ENCODE assay signal across 15 cellular contexts in genomic region chr14:64601571-64601970, GRCh38. TPM values are rescaled to one million over a fixed set of nuclear protein-coding genes. Genes with fewer than 3 reads are reported as not detected.
"Had no signal": no experiment of that assay in that cellular context is flagged by ENCODE, and none has a peak within 500 bp of the region (broad histone marks: within the 10 kb centered on the region; RNA-seq: fewer than 3 reads in every experiment).

No MANE protein-coding gene starts in this region.

- H3K9me3 ChIP-seq: breast epithelium, suprapubic skin, upper lobe of right lung had no signal

- DNase-seq: activated CD4-positive, alpha-beta T cell treated with anti-CD3 and anti-CD28 coated beads, Interleukin-2, amount 10 ng/mL, durations not matched to agents 7 days and 5 days; activated CD4-positive, CD25-positive, alpha-beta regulatory T cell; activated naive CD4-positive, alpha-beta T cell treated with anti-CD3 and anti-CD28 coated beads, Interleukin-2, amount 50 U/mL, for 16 hours; hypothalamus; left cardiac atrium; naive thymus-derived CD4-positive, alpha-beta T cell; posterior cingulate gyrus; stimulated activated CD4-positive, alpha-beta T cell treated with anti-CD3 and anti-CD28 coated beads, Interleukin-12 subunit alpha, Interleukin-12 subunit beta, amount 100 ng/mL, for 4 hours; stimulated activated naive CD4-positive, alpha-beta T cell treated with Interleukin-2 at 50 U/mL for 16 hours; upper lobe of right lung had no signal

- ATAC-seq: naive thymus-derived CD4-positive, alpha-beta T cell; sciatic nerve; upper lobe of right lung had no signal

- H3K27ac Mint-ChIP-seq: activated CD4-positive, alpha-beta T cell treated with anti-CD3 and anti-CD28 coated beads, Interleukin-2, amount 10 ng/mL, durations not matched to agents 7 days and 5 days; activated T-helper 2 cell treated with anti-CD3 and anti-CD28 coated beads, Interferon-gamma antibody, Interleukin-2, Interleukin-4, amounts not matched to agents 10 μg/mL and 5 μg/mL and 100 μg/mL, durations not matched to agents 14 hours and 24 hours and 36 hours; naive thymus-derived CD4-positive, alpha-beta T cell; T-helper 1 cell treated with Interleukin-12 subunit alpha and Interleukin-12 subunit beta and Interleukin-4 antibody, amounts not matched to agents 30 μg/mL and 1 μg/mL, for 36 hours had no signal

- H3K36me3 Mint-ChIP-seq: naive thymus-derived CD4-positive, alpha-beta T cell had no signal

- H3K27ac ChIP-seq: breast epithelium, suprapubic skin, upper lobe of right lung had no signal

- H3K4me3 ChIP-seq: suprapubic skin, upper lobe of right lung had no signal

- H3K4me3 Mint-ChIP-seq: activated CD4-positive, alpha-beta T cell treated with anti-CD3 and anti-CD28 coated beads, Interleukin-2, amount 10 ng/mL, durations not matched to agents 7 days and 5 days; naive thymus-derived CD4-positive, alpha-beta T cell; T-helper 1 cell treated with Interleukin-12 subunit alpha and Interleukin-12 subunit beta and Interleukin-4 antibody, amounts not matched to agents 30 μg/mL and 1 μg/mL, for 36 hours had no signal

- H3K36me3 ChIP-seq: breast epithelium, suprapubic skin, upper lobe of right lung had no signal

- H3K4me1 ChIP-seq: breast epithelium, upper lobe of right lung had no signal

- H3K9me3 Mint-ChIP-seq: activated CD4-positive, alpha-beta T cell treated with anti-CD3 and anti-CD28 coated beads, Interleukin-2, amount 10 ng/mL, durations not matched to agents 7 days and 5 days; activated T-helper 2 cell treated with anti-CD3 and anti-CD28 coated beads, Interferon-gamma antibody, Interleukin-2, Interleukin-4, amounts not matched to agents 10 μg/mL and 5 μg/mL and 100 μg/mL, durations not matched to agents 14 hours and 24 hours and 36 hours; T-helper 1 cell treated with Interleukin-12 subunit alpha and Interleukin-12 subunit beta and Interleukin-4 antibody, amounts not matched to agents 30 μg/mL and 1 μg/mL, for 36 hours had no signal

- H3K27me3 ChIP-seq: breast epithelium had no signal

RNA-seq across cellular contexts. Expression of gene PPP1R36, which starts 51.8 kb away (rescaled TPM):
- total RNA-seq: activated T-helper 2 cell treated with anti-CD3 and anti-CD28 coated beads, Interferon-gamma antibody, Interleukin-2, Interleukin-4, amounts not matched to agents 10 μg/mL and 5 μg/mL and 100 μg/mL, durations not matched to agents 14 hours and 24 hours and 36 hours had no signal
